26 cellular contexts compared by ENCODE assay signal in genomic region chr7:92750961-92751360, GRCh38.
DNase-seq lines count a peak whose midpoint lies in the region; ATAC-seq, FAIRE-seq and TF ChIP-seq lines count a peak whose summit lies in the region.
"Had no signal": no experiment of that assay in that cellular context is flagged by ENCODE, and none has a peak within 500 bp of the region (broad histone marks: within the 10 kb centered on the region; RNA-seq: fewer than 3 reads in every experiment).

No MANE protein-coding gene starts in this region.

- WGBS in A549 (ENCODE audit: missing lambda C conversion rate): 17% methylated on average over 5 of the region's 5 CpGs
- 87% methylated on average over 5 of the region's 5 CpGs for WGBS in transverse colon (ENCODE audit: low coverage in 1 of 2), 2 donors
- WGBS in endodermal cell (ENCODE audit: insufficient coverage in 1 of 2, insufficient read length in 1 of 2), 2 experiments: 89 to 98% methylated on average over 3 to 5 of the region's 5 CpGs

- RAD21 ChIA-PET in HCT116 (lab: Charles Lee; ENCODE audit: low non-redundant PET in 1 of 2, low total read pairs in 2 of 2, uncharacterized antibody in 2 of 2, unreplicated experiment in 2 of 2): no interaction called here

- H3K9ac ChIP-seq in HCT116 (ENCODE audit: low read length): no peak overlapping the region
- H3K9ac ChIP-seq in keratinocyte (ENCODE audit: control insufficient read depth, extremely low read depth, insufficient read depth, low read length): no peak overlapping the region
- no peak overlapping the region for H3K9ac ChIP-seq in endodermal cell (ENCODE audit: extremely low read depth, low read length, poor library complexity, severe bottlenecking)

- TF ChIP-seq RAD21 in A549 (conservative IDR thresholded peaks at IDR 0.05 in 1 of 2, IDR thresholded peaks at IDR 0.05 in 1 of 2): no peak
- no peak for TF ChIP-seq RAD21 in HCT116 (IDR thresholded peaks at IDR 0.05; ENCODE audit: low read depth)

- dilution Hi-C loops in keratinocyte (cut with MboI; ENCODE audit: extremely low pct_ligation_motif_present, low sequenced_read_pairs): no loop called here

- H3K9me3 ChIP-seq in A549: no peaks in the 10 kb centered on the region
- no peaks in the 10 kb centered on the region for H3K9me3 ChIP-seq in HCT116 (ENCODE audit: control insufficient read depth in 1 of 2, insufficient read depth in 1 of 2, low read depth in 1 of 2, low read length in 2 of 2)
- no peaks in the 10 kb centered on the region for H3K9me3 ChIP-seq in keratinocyte (ENCODE audit: control insufficient read depth, low read depth, low read length)
- H3K9me3 ChIP-seq in transverse colon: no peaks in the 10 kb centered on the region
- H3K9me3 ChIP-seq in endodermal cell (ENCODE audit: control insufficient read depth, low read length): no peaks in the 10 kb centered on the region
- H3K9me3 ChIP-seq: thoracic aorta had no signal

- H3K27ac ChIP-seq in A549 (peak overlapping the region; percentile 86 to 88), HCT116 (ENCODE audit: low read depth, low read length) (no peak overlapping the region; the same call in 1 of the 2 replicates), keratinocyte (ENCODE audit: control insufficient read depth, insufficient read depth, low read length) (peak overlapping the region; percentile 65), transverse colon (no peak overlapping the region), endodermal cell (ENCODE audit: low read depth, low read length) (no peak overlapping the region)
- H3K27ac ChIP-seq: thoracic aorta had no signal

- H3K9me1 ChIP-seq in keratinocyte (ENCODE audit: control insufficient read depth, extremely low read depth, insufficient read depth, low read length): no peaks in the 10 kb centered on the region

- CTCF ChIA-PET in A549 (lab: Yijun Ruan, JAX): interaction anchor here (1.0 to 1.4 kb wide), 2 partner anchors 70 to 82 kb away, joined by 3 to 5 read pairs; no protein-coding TSS in a partner anchor
- CTCF ChIA-PET in HCT116 (lab: Charles Lee): no interaction called here
- CTCF ChIA-PET in WTC11 (lab: Charles Lee): no interaction called here

- peak overlapping the region; percentile 40; the same call in 1 of the 2 replicates for H3K27ac Mint-ChIP-seq in WTC11
- no peak overlapping the region for H3K27ac Mint-ChIP-seq in endodermal cell
- H3K27ac Mint-ChIP-seq: activated naive CD8-positive, alpha-beta T cell treated with anti-CD3 and anti-CD28 coated beads, Interleukin-2, amount 50 U/mL, for 24 hours; CD4-positive, CD25-positive, alpha-beta regulatory T cell; dendritic cell treated with granulocyte-macrophage colony-stimulating factor and Interleukin-4, amounts not matched to agents 40 ng/mL and 50 ng/mL, for 4 days; naive thymus-derived CD8-positive, alpha-beta T cell; stimulated activated naive B cell treated with anti-CD40 and anti-IgM and Interleukin-4, amounts not matched to agents 10 μg/mL and 1 μg/mL and 100 μg/mL, for 72 hours had no signal

- no peak for ATAC-seq in A549
- no peak for ATAC-seq in HCT116
- no peak for ATAC-seq in WTC11
- no peak for ATAC-seq in HG03139 (IDR thresholded peaks at IDR 0.05; ENCODE audit: unreplicated experiment)
- ATAC-seq: activated naive CD8-positive, alpha-beta T cell treated with anti-CD3 and anti-CD28 coated beads, Interleukin-2, amount 50 U/mL, for 24 hours; GM23338; naive thymus-derived CD8-positive, alpha-beta T cell; stimulated activated naive B cell treated with anti-CD40 and anti-IgM and Interleukin-4, amounts not matched to agents 10 μg/mL and 1 μg/mL and 100 μg/mL, for 72 hours had no signal

- H3K36me3 ChIP-seq in HCT116 (ENCODE audit: control insufficient read depth in 1 of 2, insufficient read depth in 2 of 2, low read length in 2 of 2) (no peaks in the 10 kb centered on the region), keratinocyte (ENCODE audit: control insufficient read depth in 2 of 2, extremely low read depth in 1 of 2, insufficient read depth in 2 of 2, low read length in 2 of 2) (peaks cover 2 to 3% of the 10 kb centered on the region in 2 experiments), transverse colon (no peaks in the 10 kb centered on the region), endodermal cell (ENCODE audit: control insufficient read depth, insufficient read depth, low read length) (peaks cover 4% of the 10 kb centered on the region)
- H3K36me3 ChIP-seq: thoracic aorta had no signal

- no peak for TF ChIP-seq EP300 in A549 (IDR thresholded peaks at IDR 0.05)
- TF ChIP-seq EP300 in transverse colon (IDR thresholded peaks at IDR 0.05; ENCODE audit: low read depth): no peak

- peak in 1 of 2 experiments; percentile 48 for DNase-seq in A549 (ENCODE audit: low read depth in 1 of 2, low spot score in 1 of 2)
- no peak for DNase-seq in HCT116 (ENCODE audit: low read depth, low spot score)
- DNase-seq in WTC11 (ENCODE audit: low spot score): no peak
- no peak for DNase-seq in keratinocyte (ENCODE audit: low read depth, low spot score)
- no peak for DNase-seq in CD1c-positive myeloid dendritic cell (ENCODE audit: extremely low spot score)
- DNase-seq in transverse colon: no peak
- no peak for DNase-seq in endodermal cell
- DNase-seq: activated naive CD8-positive, alpha-beta T cell treated with anti-CD3 and anti-CD28 coated beads, Interleukin-2, amount 50 U/mL, for 24 hours; CD4-positive, CD25-positive, alpha-beta regulatory T cell; foreskin melanocyte; hypothalamus; Karpas-422; naive thymus-derived CD8-positive, alpha-beta T cell; NCI-H1092; NCI-H1930; NCI-H345; posterior cingulate gyrus; RPMI8226; stimulated activated CD4-positive, alpha-beta T cell treated with anti-CD3 and anti-CD28 coated beads, Interleukin-2, amount 100 ng/mL, for 24 hours; stimulated activated naive B cell treated with anti-CD40 and anti-IgM and Interleukin-4, amounts not matched to agents 10 μg/mL and 1 μg/mL and 100 μg/mL, for 72 hours had no signal

- H3K79me2 ChIP-seq in HCT116 (ENCODE audit: insufficient read depth, low read length) (peaks cover 73% of the 10 kb centered on the region), keratinocyte (ENCODE audit: control insufficient read depth, insufficient read depth, low read length) (peaks cover 64% of the 10 kb centered on the region)

- H3K4me2 ChIP-seq in A549 (peak overlapping the region; percentile 81), HCT116 (ENCODE audit: low read length) (peak overlapping the region; percentile 18; the same call in 1 of the 2 replicates), keratinocyte (ENCODE audit: control insufficient read depth, extremely low read depth, insufficient read depth, low read depth, low read length) (peak overlapping the region; percentile 60)
- H3K4me2 ChIP-seq: GM23338 had no signal

- H3K4me1 Mint-ChIP-seq in WTC11: peaks cover 72% of the 10 kb centered on the region
- peaks cover 20% of the 10 kb centered on the region for H3K4me1 Mint-ChIP-seq in endodermal cell

- intact Hi-C loops in HCT116 (cut with micrococcal nuclease): loop anchor here (5.0 kb wide), 1 partner anchor 81 kb away; no protein-coding TSS in a partner anchor
- intact Hi-C loops in transverse colon (cut with DNase I; ENCODE audit: low total_unique reads): no loop called here

- H3K9me3 Mint-ChIP-seq in WTC11 (0 out of 2 replicates have a peak, but pooled peaks cover 3% of the 10 kb centered on the region), endodermal cell (no peaks in the 10 kb centered on the region)
- H3K9me3 Mint-ChIP-seq: dendritic cell treated with granulocyte-macrophage colony-stimulating factor and Interleukin-4, amounts not matched to agents 40 ng/mL and 50 ng/mL, for 4 days; GM23338; naive thymus-derived CD8-positive, alpha-beta T cell; stimulated activated naive B cell treated with anti-CD40 and anti-IgM and Interleukin-4, amounts not matched to agents 10 μg/mL and 1 μg/mL and 100 μg/mL, for 72 hours had no signal

- H3K4me3 ChIP-seq in A549 (peak overlapping the region; percentile 0; the same call in 2 of the 3 replicates), HCT116 (replicated peaks in 1 of 2; ENCODE audit: low read depth in 1 of 2, low read length in 2 of 2) (no peak overlapping the region), keratinocyte (ENCODE audit: control insufficient read depth in 2 of 3, extremely low read depth in 1 of 3, insufficient read depth in 2 of 3, low read depth in 1 of 3, low read length in 3 of 3) (no peak overlapping the region), transverse colon (no peak overlapping the region), endodermal cell (ENCODE audit: low read length) (no peak overlapping the region)
- H3K4me3 ChIP-seq: GM23338, thoracic aorta had no signal

- no peaks in the 10 kb centered on the region for H4K20me1 ChIP-seq in HCT116 (ENCODE audit: insufficient read depth)
- no peaks in the 10 kb centered on the region for H4K20me1 ChIP-seq in keratinocyte (ENCODE audit: control insufficient read depth, extremely low read depth, insufficient read depth, low read length)

- no peaks in the 10 kb centered on the region for H3K27me3 ChIP-seq in HCT116 (ENCODE audit: insufficient read depth, low read length)
- no peaks in the 10 kb centered on the region for H3K27me3 ChIP-seq in keratinocyte (ENCODE audit: control insufficient read depth, extremely low read depth, insufficient read depth, low read length)
- no peaks in the 10 kb centered on the region for H3K27me3 ChIP-seq in transverse colon
- no peaks in the 10 kb centered on the region for H3K27me3 ChIP-seq in endodermal cell (ENCODE audit: control insufficient read depth, insufficient read depth, low read length, poor library complexity, severe bottlenecking)

- no peak for TF ChIP-seq CTCF in A549 (IDR thresholded peaks at IDR 0.05)
- no peak for TF ChIP-seq CTCF in HCT116 (IDR thresholded peaks at IDR 0.05 in 2 of 3, conservative IDR thresholded peaks at IDR 0.05 in 1 of 3; ENCODE audit: borderline replicate concordance in 1 of 3, insufficient read depth in 1 of 3, low read depth in 2 of 3, low read length in 2 of 3)
- no peak for TF ChIP-seq CTCF in WTC11 (IDR thresholded peaks at IDR 0.05)
- no peak for TF ChIP-seq CTCF in keratinocyte (optimal IDR thresholded peaks at IDR 0.05 in 1 of 3, IDR thresholded peaks at IDR 0.05 in 1 of 3, conservative IDR thresholded peaks at IDR 0.05 in 1 of 3; ENCODE audit: extremely low read depth in 1 of 3, insufficient read depth in 2 of 3, low read length in 3 of 3)
- no peak for TF ChIP-seq CTCF in transverse colon (IDR thresholded peaks at IDR 0.05)
- TF ChIP-seq CTCF in endodermal cell (conservative IDR thresholded peaks at IDR 0.05): no peak

- peaks cover 94% of the 10 kb centered on the region for H3K4me1 ChIP-seq in A549
- peaks cover 22 to 89% of the 10 kb centered on the region in 2 experiments for H3K4me1 ChIP-seq in HCT116 (ENCODE audit: control insufficient read depth in 1 of 2, insufficient read depth in 2 of 2, low read length in 2 of 2)
- peaks cover 74% of the 10 kb centered on the region for H3K4me1 ChIP-seq in keratinocyte (ENCODE audit: control insufficient read depth, extremely low read depth, insufficient read depth, low read length)
- peaks cover 0 to 17% (median 8%) of the 10 kb centered on the region in 4 donors for H3K4me1 ChIP-seq in transverse colon
- H3K4me1 ChIP-seq in endodermal cell (ENCODE audit: control insufficient read depth, insufficient read depth, low read length): no peaks in the 10 kb centered on the region

- H2AFZ ChIP-seq in HCT116 (ENCODE audit: low read depth, low read length, poor library complexity, severe bottlenecking) (no peak overlapping the region), keratinocyte (ENCODE audit: control insufficient read depth, low read length) (no peak overlapping the region)
- H2AFZ ChIP-seq: GM23338 had no signal

- H3K4me3 Mint-ChIP-seq in WTC11 (no peak overlapping the region), endodermal cell (no peak overlapping the region)
- H3K4me3 Mint-ChIP-seq: activated naive CD8-positive, alpha-beta T cell treated with anti-CD3 and anti-CD28 coated beads, Interleukin-2, amount 50 U/mL, for 24 hours; CD4-positive, CD25-positive, alpha-beta regulatory T cell; dendritic cell treated with granulocyte-macrophage colony-stimulating factor and Interleukin-4, amounts not matched to agents 40 ng/mL and 50 ng/mL, for 4 days; GM23338; naive thymus-derived CD8-positive, alpha-beta T cell; stimulated activated naive B cell treated with anti-CD40 and anti-IgM and Interleukin-4, amounts not matched to agents 10 μg/mL and 1 μg/mL and 100 μg/mL, for 72 hours had no signal

- TF ChIP-seq POLR2A in A549 (IDR thresholded peaks at IDR 0.05; ENCODE audit: low read length) (no peak), HCT116 (IDR thresholded peaks at IDR 0.05; ENCODE audit: borderline replicate concordance, extremely low read depth, insufficient read depth, insufficient read length) (no peak), transverse colon (IDR thresholded peaks at IDR 0.05) (no peak)

- BruUV-seq in HCT116 (replicated peaks; lab: Mats Ljungman, UMichigan): no TSS peak

- in situ Hi-C loops in transverse colon (cut with MboI; ENCODE audit: low pct_ligation_motif_present in 1 of 4, low pct_unique_long_range_greater_than_20kb in 1 of 4, low sequenced_read_pairs in 3 of 4): no loop called here

- POLR2A ChIA-PET in A549 (lab: Yijun Ruan, JAX) (interaction anchor here (1.0 kb wide), 1 partner anchor 81 kb away, joined by 3 read pairs; no protein-coding TSS in a partner anchor), HCT116 (lab: Charles Lee) (interaction anchor here (1.5 kb wide), 1 partner anchor 10 kb away, joined by 3 read pairs; no protein-coding TSS in a partner anchor), WTC11 (lab: Charles Lee) (no interaction called here)

- no peak for FAIRE-seq in A549 (lab: Jason Lieb, UNC)
- FAIRE-seq in keratinocyte (lab: Jason Lieb, UNC): no peak
- FAIRE-seq: endothelial cell of umbilical vein, GM12892 had no signal

- H3K27me3 Mint-ChIP-seq in WTC11 (ENCODE audit: low read depth) (no peaks in the 10 kb centered on the region), endodermal cell (ENCODE audit: insufficient read depth) (no peaks in the 10 kb centered on the region)
- H3K27me3 Mint-ChIP-seq: activated naive CD8-positive, alpha-beta T cell treated with anti-CD3 and anti-CD28 coated beads, Interleukin-2, amount 50 U/mL, for 24 hours; CD4-positive, CD25-positive, alpha-beta regulatory T cell; dendritic cell treated with granulocyte-macrophage colony-stimulating factor and Interleukin-4, amounts not matched to agents 40 ng/mL and 50 ng/mL, for 4 days; naive thymus-derived CD8-positive, alpha-beta T cell; stimulated activated naive B cell treated with anti-CD40 and anti-IgM and Interleukin-4, amounts not matched to agents 10 μg/mL and 1 μg/mL and 100 μg/mL, for 72 hours had no signal

- H3K36me3 Mint-ChIP-seq in WTC11 (no peaks in the 10 kb centered on the region), endodermal cell (ENCODE audit: low read depth) (no peaks in the 10 kb centered on the region)

- no peaks in the 10 kb centered on the region for H3K9me2 ChIP-seq in HCT116 (ENCODE audit: insufficient read depth)

Comparison
In these comparisons a context has a peak if more than half of its experiments do, and no peak if none do; other contexts are left out.
1. H3K27ac ChIP-seq: peak in A549 (2 of 2) and keratinocyte (single experiment); none in HCT116 (single experiment), transverse colon (0 of 4) and endodermal cell (single experiment).
2. H3K4me2 ChIP-seq: peak in every context shown above with its lines; median percentile 81 in A549; 60 in keratinocyte; 18 in HCT116.